Comparison of ENCODE assay signal across 11 cellular contexts in the genomic region with DNA sequence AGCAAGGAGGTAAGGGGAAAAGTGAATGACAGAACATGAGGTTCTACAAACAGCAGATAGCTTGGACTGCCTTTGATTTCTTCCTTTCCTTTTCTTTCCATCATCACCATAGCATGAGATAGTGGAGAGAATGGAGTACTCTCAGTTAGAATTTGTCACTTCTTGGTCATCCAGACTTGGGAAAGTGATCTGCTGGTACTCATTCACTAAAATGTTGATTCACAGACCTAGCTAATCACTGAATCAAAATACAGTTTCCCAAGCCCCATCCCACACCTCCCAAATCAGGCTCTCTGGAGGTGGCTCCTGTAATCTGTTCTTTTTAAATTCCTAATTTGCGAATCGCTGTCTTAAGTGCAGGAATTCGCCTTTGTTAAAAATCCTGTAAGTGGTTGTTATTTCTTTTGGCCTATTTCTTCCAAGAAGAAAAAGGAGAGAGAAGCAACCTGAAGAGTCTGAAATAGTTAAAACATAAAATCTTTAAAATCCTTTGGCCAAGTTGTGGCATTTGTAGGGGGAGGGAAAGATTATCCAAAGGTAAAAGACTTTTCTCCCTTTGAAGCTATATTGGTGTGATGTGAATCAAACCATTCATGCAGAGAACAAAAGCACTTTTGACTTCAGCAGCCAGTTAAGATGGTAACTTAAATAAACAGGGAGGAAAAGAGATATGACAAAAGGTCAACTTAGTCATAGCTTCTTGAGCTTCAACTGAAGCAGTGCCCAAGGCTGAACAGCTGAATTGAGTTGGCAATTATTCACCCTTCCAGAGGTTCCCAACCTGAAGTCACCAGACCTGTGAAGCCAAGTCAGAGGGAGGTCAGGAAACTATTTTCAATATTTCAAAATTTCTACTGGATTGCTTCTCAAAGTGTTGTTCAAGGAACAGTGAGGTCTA.
DNase-seq lines count a peak whose midpoint lies in the region; ATAC-seq and TF ChIP-seq lines count a peak whose summit lies in the region.
"Had no signal": no experiment of that assay in that cellular context is flagged by ENCODE, and none has a peak within 500 bp of the region (broad histone marks: within the 10 kb centered on the region; RNA-seq: fewer than 3 reads in every experiment).

No MANE protein-coding gene starts in this region.

- TF ChIP-seq CTCF in foreskin fibroblast (IDR thresholded peaks at IDR 0.05; ENCODE audit: low read depth, low read length) = no peak

- ATAC-seq in activated CD4-positive, CD25-positive, alpha-beta regulatory T cell treated with anti-CD3 and anti-CD28 coated beads, Interleukin-2, amount 50 U/mL, for 24 hours = peak; percentile 35 to 66
- ATAC-seq in GM18858 (IDR thresholded peaks at IDR 0.05; ENCODE audit: unreplicated experiment) = no peak
- ATAC-seq: activated CD8-positive, alpha-beta T cell treated with anti-CD3 and anti-CD28 coated beads for 36 hours had no signal

- no peaks in the 10 kb centered on the region for H3K9me3 Mint-ChIP-seq in activated T-helper 1 cell treated with anti-CD3 and anti-CD28 coated beads, Interleukin-12 subunit alpha, Interleukin-12 subunit beta, Interleukin-2, Interleukin-4 antibody, amounts not matched to agents 30 ng/mL and 10 ng/mL and 1 ng/mL, durations not matched to agents 14 hours and 24 hours and 36 hours
- H3K9me3 Mint-ChIP-seq: activated CD8-positive, alpha-beta T cell treated with anti-CD3 and anti-CD28 coated beads for 36 hours had no signal

- no peak for DNase-seq in activated CD4-positive, CD25-positive, alpha-beta regulatory T cell treated with anti-CD3 and anti-CD28 coated beads, Interleukin-2, amount 50 U/mL, for 72 hours
- DNase-seq in SJCRH30 (peak; percentile 55 to 83), foreskin fibroblast (peak; percentile 82 to 88), SKM-1 (lab: John Stamatoyannopoulos, UW; ENCODE audit: unreplicated experiment) (no peak)
- no peak for DNase-seq in activated T-helper 1 cell treated with anti-CD3 and anti-CD28 coated beads, Interleukin-12 subunit alpha, Interleukin-12 subunit beta, Interleukin-2, Interleukin-4 antibody, amounts not matched to agents 30 ng/mL and 10 ng/mL and 1 ng/mL, durations not matched to agents 14 hours and 24 hours and 36 hours (ENCODE audit: low spot score)
- DNase-seq: activated CD8-positive, alpha-beta T cell treated with anti-CD3 and anti-CD28 coated beads for 36 hours; NCI-H1436 treated with DMSO at 0.1 percent for 48 hours; SIG-M5 had no signal

- no peak overlapping the region for H3K4me3 Mint-ChIP-seq in activated T-helper 1 cell treated with anti-CD3 and anti-CD28 coated beads, Interleukin-12 subunit alpha, Interleukin-12 subunit beta, Interleukin-2, Interleukin-4 antibody, amounts not matched to agents 30 ng/mL and 10 ng/mL and 1 ng/mL, durations not matched to agents 14 hours and 24 hours and 36 hours
- H3K4me3 Mint-ChIP-seq: activated CD8-positive, alpha-beta T cell treated with anti-CD3 and anti-CD28 coated beads for 36 hours had no signal

- H3K9ac ChIP-seq in skeletal muscle satellite cell (ENCODE audit: low read depth, low read length) = no peak overlapping the region

- H3K36me3 Mint-ChIP-seq in activated T-helper 1 cell treated with anti-CD3 and anti-CD28 coated beads, Interleukin-12 subunit alpha, Interleukin-12 subunit beta, Interleukin-2, Interleukin-4 antibody, amounts not matched to agents 30 ng/mL and 10 ng/mL and 1 ng/mL, durations not matched to agents 14 hours and 24 hours and 36 hours (ENCODE audit: low read depth) = no peaks in the 10 kb centered on the region

- H3K4me3 ChIP-seq in SJCRH30 = no peak overlapping the region
- H3K4me3 ChIP-seq in foreskin fibroblast (ENCODE audit: low read depth in 1 of 2, low read length in 2 of 2) = no peak overlapping the region
- no peak overlapping the region for H3K4me3 ChIP-seq in skeletal muscle satellite cell (ENCODE audit: low read length)

- peak overlapping the region; percentile 14 for H3K27ac ChIP-seq in SJCRH30

- H3K27ac Mint-ChIP-seq in activated T-helper 1 cell treated with anti-CD3 and anti-CD28 coated beads, Interleukin-12 subunit alpha, Interleukin-12 subunit beta, Interleukin-2, Interleukin-4 antibody, amounts not matched to agents 30 ng/mL and 10 ng/mL and 1 ng/mL, durations not matched to agents 14 hours and 24 hours and 36 hours = no peak overlapping the region
- H3K27ac Mint-ChIP-seq: activated CD8-positive, alpha-beta T cell treated with anti-CD3 and anti-CD28 coated beads for 36 hours had no signal

- H3K9me3 ChIP-seq in SJCRH30 (replicated peaks) (no peaks in the 10 kb centered on the region), skeletal muscle satellite cell (replicated peaks; ENCODE audit: low read length) (no peaks in the 10 kb centered on the region)

- H3K4me1 Mint-ChIP-seq in activated T-helper 1 cell treated with anti-CD3 and anti-CD28 coated beads, Interleukin-12 subunit alpha, Interleukin-12 subunit beta, Interleukin-2, Interleukin-4 antibody, amounts not matched to agents 30 ng/mL and 10 ng/mL and 1 ng/mL, durations not matched to agents 14 hours and 24 hours and 36 hours (ENCODE audit: low read depth) = peaks cover 6% of the 10 kb centered on the region

- H3K4me2 ChIP-seq in skeletal muscle satellite cell (ENCODE audit: low read length) = peak overlapping the region; percentile 9

- intact Hi-C loops in activated T-helper 1 cell treated with anti-CD3 and anti-CD28 coated beads, Interleukin-12 subunit alpha, Interleukin-12 subunit beta, Interleukin-2, Interleukin-4 antibody, amounts not matched to agents 30 ng/mL and 10 ng/mL and 1 ng/mL, durations not matched to agents 14 hours and 24 hours and 36 hours (cut with micrococcal nuclease) = no loop called here

- peaks cover 23% of the 10 kb centered on the region for H3K27me3 Mint-ChIP-seq in activated T-helper 1 cell treated with anti-CD3 and anti-CD28 coated beads, Interleukin-12 subunit alpha, Interleukin-12 subunit beta, Interleukin-2, Interleukin-4 antibody, amounts not matched to agents 30 ng/mL and 10 ng/mL and 1 ng/mL, durations not matched to agents 14 hours and 24 hours and 36 hours (ENCODE audit: insufficient read depth)

- H3K27me3 ChIP-seq in SJCRH30 (no peaks in the 10 kb centered on the region), skeletal muscle satellite cell (ENCODE audit: control insufficient read depth, insufficient read depth, low read length) (no peaks in the 10 kb centered on the region)

- no peaks in the 10 kb centered on the region for H3K36me3 ChIP-seq in SJCRH30
- H3K36me3 ChIP-seq in skeletal muscle satellite cell (ENCODE audit: insufficient read depth, low read length) = no peaks in the 10 kb centered on the region

- H3K4me1 ChIP-seq in SJCRH30 (peaks cover 22% of the 10 kb centered on the region), skeletal muscle satellite cell (ENCODE audit: control insufficient read depth, insufficient read depth, low read length) (peaks cover 13% of the 10 kb centered on the region)

Comparison
In these comparisons a context has a peak if more than half of its experiments do, and no peak if none do; other contexts are left out.
1. DNase-seq: peak in SJCRH30 (2 of 2) and foreskin fibroblast (2 of 2); none in activated CD4-positive, CD25-positive, alpha-beta regulatory T cell treated with anti-CD3 and anti-CD28 coated beads, Interleukin-2, amount 50 U/mL, for 72 hours (single experiment), SKM-1 (single experiment) and activated T-helper 1 cell treated with anti-CD3 and anti-CD28 coated beads, Interleukin-12 subunit alpha, Interleukin-12 subunit beta, Interleukin-2, Interleukin-4 antibody, amounts not matched to agents 30 ng/mL and 10 ng/mL and 1 ng/mL, durations not matched to agents 14 hours and 24 hours and 36 hours (single experiment).